1 cellular context compared by ENCODE assay signal in the genomic region with DNA sequence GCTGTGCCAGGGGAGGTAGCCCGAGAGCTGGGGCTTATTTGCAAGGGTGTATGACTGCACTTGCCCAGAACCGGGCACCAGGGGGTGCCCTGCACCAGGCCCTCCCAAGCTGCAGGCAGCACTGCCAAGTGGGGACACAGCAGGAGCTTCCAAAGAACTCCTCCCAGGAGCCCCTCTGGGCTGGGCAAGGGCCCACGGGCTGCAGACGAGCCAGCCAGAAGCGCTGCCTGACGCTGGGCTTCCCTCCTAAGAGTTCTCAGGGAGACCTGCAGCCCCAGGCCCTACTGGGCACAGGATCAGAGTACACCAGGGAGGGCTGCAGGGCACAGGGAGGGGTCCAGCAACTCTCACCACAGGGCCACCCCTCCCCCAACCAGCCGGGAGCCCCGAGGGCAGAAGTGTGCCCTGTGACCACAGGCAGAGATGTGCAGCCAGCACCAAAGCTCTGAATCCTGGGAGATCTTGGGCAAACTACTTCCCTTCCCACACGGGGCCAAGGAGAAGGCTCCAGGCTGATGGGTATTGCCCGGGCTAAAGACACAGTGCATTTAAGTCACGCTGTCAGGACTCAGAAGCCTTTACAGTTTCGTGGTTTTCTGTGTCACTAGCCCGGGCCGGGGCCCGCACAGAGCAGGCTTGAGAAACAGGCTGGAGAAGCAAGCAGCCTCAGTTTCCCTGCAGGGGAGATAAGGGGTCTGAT.
TF ChIP-seq lines count a peak whose summit lies in the region.

No MANE protein-coding gene starts in this region.

TF ChIP-seq in K562, 482 proteins besides CTCF, POLR2A, EP300 and RAD21 (continued from another document):
- TF ChIP-seq, protein P1, sequence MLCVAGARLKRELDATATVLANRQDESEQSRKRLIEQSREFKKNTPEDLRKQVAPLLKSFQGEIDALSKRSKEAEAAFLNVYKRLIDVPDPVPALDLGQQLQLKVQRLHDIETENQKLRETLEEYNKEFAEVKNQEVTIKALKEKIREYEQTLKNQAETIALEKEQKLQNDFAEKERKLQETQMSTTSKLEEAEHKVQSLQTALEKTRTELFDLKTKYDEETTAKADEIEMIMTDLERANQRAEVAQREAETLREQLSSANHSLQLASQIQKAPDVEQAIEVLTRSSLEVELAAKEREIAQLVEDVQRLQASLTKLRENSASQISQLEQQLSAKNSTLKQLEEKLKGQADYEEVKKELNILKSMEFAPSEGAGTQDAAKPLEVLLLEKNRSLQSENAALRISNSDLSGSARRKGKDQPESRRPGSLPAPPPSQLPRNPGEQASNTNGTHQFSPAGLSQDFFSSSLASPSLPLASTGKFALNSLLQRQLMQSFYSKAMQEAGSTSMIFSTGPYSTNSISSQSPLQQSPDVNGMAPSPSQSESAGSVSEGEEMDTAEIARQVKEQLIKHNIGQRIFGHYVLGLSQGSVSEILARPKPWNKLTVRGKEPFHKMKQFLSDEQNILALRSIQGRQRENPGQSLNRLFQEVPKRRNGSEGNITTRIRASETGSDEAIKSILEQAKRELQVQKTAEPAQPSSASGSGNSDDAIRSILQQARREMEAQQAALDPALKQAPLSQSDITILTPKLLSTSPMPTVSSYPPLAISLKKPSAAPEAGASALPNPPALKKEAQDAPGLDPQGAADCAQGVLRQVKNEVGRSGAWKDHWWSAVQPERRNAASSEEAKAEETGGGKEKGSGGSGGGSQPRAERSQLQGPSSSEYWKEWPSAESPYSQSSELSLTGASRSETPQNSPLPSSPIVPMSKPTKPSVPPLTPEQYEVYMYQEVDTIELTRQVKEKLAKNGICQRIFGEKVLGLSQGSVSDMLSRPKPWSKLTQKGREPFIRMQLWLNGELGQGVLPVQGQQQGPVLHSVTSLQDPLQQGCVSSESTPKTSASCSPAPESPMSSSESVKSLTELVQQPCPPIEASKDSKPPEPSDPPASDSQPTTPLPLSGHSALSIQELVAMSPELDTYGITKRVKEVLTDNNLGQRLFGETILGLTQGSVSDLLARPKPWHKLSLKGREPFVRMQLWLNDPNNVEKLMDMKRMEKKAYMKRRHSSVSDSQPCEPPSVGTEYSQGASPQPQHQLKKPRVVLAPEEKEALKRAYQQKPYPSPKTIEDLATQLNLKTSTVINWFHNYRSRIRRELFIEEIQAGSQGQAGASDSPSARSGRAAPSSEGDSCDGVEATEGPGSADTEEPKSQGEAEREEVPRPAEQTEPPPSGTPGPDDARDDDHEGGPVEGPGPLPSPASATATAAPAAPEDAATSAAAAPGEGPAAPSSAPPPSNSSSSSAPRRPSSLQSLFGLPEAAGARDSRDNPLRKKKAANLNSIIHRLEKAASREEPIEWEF (CRISPR knock-in tag; IDR thresholded peaks at IDR 0.05) = no peak
- TF ChIP-seq, protein P2, sequence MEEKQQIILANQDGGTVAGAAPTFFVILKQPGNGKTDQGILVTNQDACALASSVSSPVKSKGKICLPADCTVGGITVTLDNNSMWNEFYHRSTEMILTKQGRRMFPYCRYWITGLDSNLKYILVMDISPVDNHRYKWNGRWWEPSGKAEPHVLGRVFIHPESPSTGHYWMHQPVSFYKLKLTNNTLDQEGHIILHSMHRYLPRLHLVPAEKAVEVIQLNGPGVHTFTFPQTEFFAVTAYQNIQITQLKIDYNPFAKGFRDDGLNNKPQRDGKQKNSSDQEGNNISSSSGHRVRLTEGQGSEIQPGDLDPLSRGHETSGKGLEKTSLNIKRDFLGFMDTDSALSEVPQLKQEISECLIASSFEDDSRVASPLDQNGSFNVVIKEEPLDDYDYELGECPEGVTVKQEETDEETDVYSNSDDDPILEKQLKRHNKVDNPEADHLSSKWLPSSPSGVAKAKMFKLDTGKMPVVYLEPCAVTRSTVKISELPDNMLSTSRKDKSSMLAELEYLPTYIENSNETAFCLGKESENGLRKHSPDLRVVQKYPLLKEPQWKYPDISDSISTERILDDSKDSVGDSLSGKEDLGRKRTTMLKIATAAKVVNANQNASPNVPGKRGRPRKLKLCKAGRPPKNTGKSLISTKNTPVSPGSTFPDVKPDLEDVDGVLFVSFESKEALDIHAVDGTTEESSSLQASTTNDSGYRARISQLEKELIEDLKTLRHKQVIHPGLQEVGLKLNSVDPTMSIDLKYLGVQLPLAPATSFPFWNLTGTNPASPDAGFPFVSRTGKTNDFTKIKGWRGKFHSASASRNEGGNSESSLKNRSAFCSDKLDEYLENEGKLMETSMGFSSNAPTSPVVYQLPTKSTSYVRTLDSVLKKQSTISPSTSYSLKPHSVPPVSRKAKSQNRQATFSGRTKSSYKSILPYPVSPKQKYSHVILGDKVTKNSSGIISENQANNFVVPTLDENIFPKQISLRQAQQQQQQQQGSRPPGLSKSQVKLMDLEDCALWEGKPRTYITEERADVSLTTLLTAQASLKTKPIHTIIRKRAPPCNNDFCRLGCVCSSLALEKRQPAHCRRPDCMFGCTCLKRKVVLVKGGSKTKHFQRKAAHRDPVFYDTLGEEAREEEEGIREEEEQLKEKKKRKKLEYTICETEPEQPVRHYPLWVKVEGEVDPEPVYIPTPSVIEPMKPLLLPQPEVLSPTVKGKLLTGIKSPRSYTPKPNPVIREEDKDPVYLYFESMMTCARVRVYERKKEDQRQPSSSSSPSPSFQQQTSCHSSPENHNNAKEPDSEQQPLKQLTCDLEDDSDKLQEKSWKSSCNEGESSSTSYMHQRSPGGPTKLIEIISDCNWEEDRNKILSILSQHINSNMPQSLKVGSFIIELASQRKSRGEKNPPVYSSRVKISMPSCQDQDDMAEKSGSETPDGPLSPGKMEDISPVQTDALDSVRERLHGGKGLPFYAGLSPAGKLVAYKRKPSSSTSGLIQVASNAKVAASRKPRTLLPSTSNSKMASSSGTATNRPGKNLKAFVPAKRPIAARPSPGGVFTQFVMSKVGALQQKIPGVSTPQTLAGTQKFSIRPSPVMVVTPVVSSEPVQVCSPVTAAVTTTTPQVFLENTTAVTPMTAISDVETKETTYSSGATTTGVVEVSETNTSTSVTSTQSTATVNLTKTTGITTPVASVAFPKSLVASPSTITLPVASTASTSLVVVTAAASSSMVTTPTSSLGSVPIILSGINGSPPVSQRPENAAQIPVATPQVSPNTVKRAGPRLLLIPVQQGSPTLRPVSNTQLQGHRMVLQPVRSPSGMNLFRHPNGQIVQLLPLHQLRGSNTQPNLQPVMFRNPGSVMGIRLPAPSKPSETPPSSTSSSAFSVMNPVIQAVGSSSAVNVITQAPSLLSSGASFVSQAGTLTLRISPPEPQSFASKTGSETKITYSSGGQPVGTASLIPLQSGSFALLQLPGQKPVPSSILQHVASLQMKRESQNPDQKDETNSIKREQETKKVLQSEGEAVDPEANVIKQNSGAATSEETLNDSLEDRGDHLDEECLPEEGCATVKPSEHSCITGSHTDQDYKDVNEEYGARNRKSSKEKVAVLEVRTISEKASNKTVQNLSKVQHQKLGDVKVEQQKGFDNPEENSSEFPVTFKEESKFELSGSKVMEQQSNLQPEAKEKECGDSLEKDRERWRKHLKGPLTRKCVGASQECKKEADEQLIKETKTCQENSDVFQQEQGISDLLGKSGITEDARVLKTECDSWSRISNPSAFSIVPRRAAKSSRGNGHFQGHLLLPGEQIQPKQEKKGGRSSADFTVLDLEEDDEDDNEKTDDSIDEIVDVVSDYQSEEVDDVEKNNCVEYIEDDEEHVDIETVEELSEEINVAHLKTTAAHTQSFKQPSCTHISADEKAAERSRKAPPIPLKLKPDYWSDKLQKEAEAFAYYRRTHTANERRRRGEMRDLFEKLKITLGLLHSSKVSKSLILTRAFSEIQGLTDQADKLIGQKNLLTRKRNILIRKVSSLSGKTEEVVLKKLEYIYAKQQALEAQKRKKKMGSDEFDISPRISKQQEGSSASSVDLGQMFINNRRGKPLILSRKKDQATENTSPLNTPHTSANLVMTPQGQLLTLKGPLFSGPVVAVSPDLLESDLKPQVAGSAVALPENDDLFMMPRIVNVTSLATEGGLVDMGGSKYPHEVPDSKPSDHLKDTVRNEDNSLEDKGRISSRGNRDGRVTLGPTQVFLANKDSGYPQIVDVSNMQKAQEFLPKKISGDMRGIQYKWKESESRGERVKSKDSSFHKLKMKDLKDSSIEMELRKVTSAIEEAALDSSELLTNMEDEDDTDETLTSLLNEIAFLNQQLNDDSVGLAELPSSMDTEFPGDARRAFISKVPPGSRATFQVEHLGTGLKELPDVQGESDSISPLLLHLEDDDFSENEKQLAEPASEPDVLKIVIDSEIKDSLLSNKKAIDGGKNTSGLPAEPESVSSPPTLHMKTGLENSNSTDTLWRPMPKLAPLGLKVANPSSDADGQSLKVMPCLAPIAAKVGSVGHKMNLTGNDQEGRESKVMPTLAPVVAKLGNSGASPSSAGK (IDR thresholded peaks at IDR 0.05) = no peak
- 0 out of 2 replicates have a peak, but pooled peaks have one; percentile 22 for TF ChIP-seq SMC3 (conservative IDR thresholded peaks at IDR 0.05; ENCODE audit: insufficient read depth, low read depth, low read length)
